Comparison of ENCODE assay signal across 10 cellular contexts in the genomic region with DNA sequence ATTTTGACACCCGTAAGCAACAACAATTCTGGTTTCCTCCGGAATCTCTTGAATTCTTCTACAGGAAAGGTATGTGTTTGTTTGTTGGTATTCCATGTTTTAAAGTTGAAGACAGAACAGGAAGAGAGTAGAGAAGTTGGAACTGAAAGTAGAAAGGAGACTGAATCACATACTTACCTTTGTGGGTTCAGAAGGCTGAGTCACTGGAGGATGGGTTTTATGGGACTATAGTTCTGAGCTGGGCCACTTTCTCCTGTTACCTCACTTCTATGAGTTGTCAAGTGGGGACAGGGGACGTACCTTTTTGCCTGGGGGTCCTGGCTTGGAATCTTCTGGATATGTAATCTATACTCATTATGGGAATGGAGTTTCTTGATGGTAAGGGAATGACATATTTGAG. TPM values are rescaled to one million over a fixed set of nuclear protein-coding genes. Genes with fewer than 3 reads are reported as not detected.
DNase-seq lines count a peak whose midpoint lies in the region; ATAC-seq and TF ChIP-seq lines count a peak whose summit lies in the region.
"Had no signal": no experiment of that assay in that cellular context is flagged by ENCODE, and none has a peak within 500 bp of the region (broad histone marks: within the 10 kb centered on the region; RNA-seq: fewer than 3 reads in every experiment).

No MANE protein-coding gene starts in this region.

- H4K20me1 ChIP-seq in GM23248 (ENCODE audit: insufficient read depth) (no peaks in the 10 kb centered on the region), MM.1S (ENCODE audit: insufficient read depth, low read length) (no peaks in the 10 kb centered on the region), mammary epithelial cell (ENCODE audit: insufficient read depth, low read length) (no peaks in the 10 kb centered on the region)

- H3K9me3 ChIP-seq in GM23248 (ENCODE audit: low read depth) (no peaks in the 10 kb centered on the region), MM.1S (replicated peaks; ENCODE audit: insufficient read depth, low read length) (no peaks in the 10 kb centered on the region), mammary epithelial cell (replicated peaks; ENCODE audit: insufficient read depth, low read length) (no peaks in the 10 kb centered on the region), mucosa of descending colon (no peaks in the 10 kb centered on the region)
- H3K9me3 ChIP-seq: heart left ventricle, prostate gland had no signal

- H3K9ac ChIP-seq in GM23248: no peak overlapping the region
- no peak overlapping the region for H3K9ac ChIP-seq in MM.1S (ENCODE audit: low read length)
- no peak overlapping the region for H3K9ac ChIP-seq in mammary epithelial cell (ENCODE audit: insufficient read depth, low read length)

- 93 to 95% methylated on average over 3 of the region's 3 CpGs for WGBS in GM23248 (ENCODE audit: low coverage in 1 of 2, low lambda C conversion rate in 2 of 2, missing lambda C conversion rate in 2 of 2), 2 experiments
- WGBS in mammary epithelial cell (ENCODE audit: low coverage, missing lambda C conversion rate): 70% methylated on average over 3 of the region's 3 CpGs

- intact Hi-C loops in mammary epithelial cell (cut with micrococcal nuclease) (no loop called here), mucosa of descending colon (cut with DNase I, micrococcal nuclease) (no loop called here)

- H3K36me3 ChIP-seq in GM23248 (ENCODE audit: low read depth): peaks cover 86% of the 10 kb centered on the region
- H3K36me3 ChIP-seq in MM.1S (replicated peaks; ENCODE audit: insufficient read depth, low read length): peaks cover 21% of the 10 kb centered on the region; the same call in 1 of the 2 replicates
- H3K36me3 ChIP-seq in mammary epithelial cell (ENCODE audit: insufficient read depth, low read length): peaks cover 48% of the 10 kb centered on the region
- H3K36me3 ChIP-seq in mucosa of descending colon (ENCODE audit: low read depth): peaks cover 19% of the 10 kb centered on the region

- H3K9me2 ChIP-seq in GM23248 (ENCODE audit: insufficient read depth) (no peaks in the 10 kb centered on the region), MM.1S (replicated peaks; ENCODE audit: insufficient read depth, low read length) (no peaks in the 10 kb centered on the region)

- in situ Hi-C loops in GM23248 (cut with MboI) (no loop called here), mammary epithelial cell (cut with MboI; ENCODE audit: low sequenced_read_pairs in 2 of 2) (loop anchor here in 1 of 2 donors (25.0 kb wide), 1 partner anchor 130 kb away; a partner anchor contains a TSS)

- ATAC-seq in mucosa of descending colon: peak; percentile 59
- ATAC-seq: heart left ventricle had no signal

- peaks cover 44% of the 10 kb centered on the region for H3F3A ChIP-seq in GM23248 (ENCODE audit: insufficient read depth)
- no peaks in the 10 kb centered on the region for H3F3A ChIP-seq in MM.1S (ENCODE audit: insufficient read depth, low read length)

- dilution Hi-C loops in mammary epithelial cell (cut with HindIII; ENCODE audit: low sequenced_read_pairs): no loop called here

- TF ChIP-seq CTCF in MM.1S (IDR thresholded peaks at IDR 0.05; ENCODE audit: low read length) (no peak), mammary epithelial cell (conservative IDR thresholded peaks at IDR 0.05 in 1 of 2, IDR thresholded peaks at IDR 0.05 in 1 of 2; ENCODE audit: extremely low read depth in 1 of 2, insufficient read depth in 1 of 2, low read depth in 1 of 2, low read length in 2 of 2) (no peak), mucosa of descending colon (IDR thresholded peaks at IDR 0.05) (no peak)

- H3K27ac ChIP-seq in GM23248: peak overlapping the region; percentile 31
- H3K27ac ChIP-seq in MM.1S (ENCODE audit: low read length): no peak overlapping the region
- peak overlapping the region; percentile 12 for H3K27ac ChIP-seq in mammary epithelial cell (ENCODE audit: insufficient read depth, low read depth, low read length)

- peak overlapping the region; percentile 24 for H3K4me2 ChIP-seq in GM23248 (ENCODE audit: unreplicated experiment)
- H3K4me2 ChIP-seq in MM.1S (ENCODE audit: low read depth, low read length): no peak overlapping the region
- peak overlapping the region; percentile 11 for H3K4me2 ChIP-seq in mammary epithelial cell (ENCODE audit: insufficient read depth, low read depth, low read length)

- peak; percentile 45 for DNase-seq in GM23248
- peak; percentile 10 for DNase-seq in MM.1S
- DNase-seq in mammary epithelial cell: peak; percentile 66
- no peak for DNase-seq in mucosa of descending colon
- DNase-seq in OCI-M1 (lab: John Stamatoyannopoulos, UW): no peak
- DNase-seq in NCI-H82 (lab: John Stamatoyannopoulos, UW): no peak
- no peak for DNase-seq in NCI-H146 treated with DMSO at 0.1 percent for 48 hours (lab: John Stamatoyannopoulos, UW; ENCODE audit: unreplicated experiment)
- DNase-seq: activated effector memory CD4-positive, alpha-beta T cell treated with anti-CD3 and anti-CD28 coated beads, Interleukin-2, amount 50 U/mL, for 16 hours; heart left ventricle had no signal

- peaks cover 20% of the 10 kb centered on the region for H3K79me2 ChIP-seq in GM23248 (ENCODE audit: insufficient read depth)
- H3K79me2 ChIP-seq in MM.1S (ENCODE audit: low read length): no peaks in the 10 kb centered on the region
- H3K79me2 ChIP-seq in mammary epithelial cell (ENCODE audit: insufficient read depth, low read length): peaks cover 2% of the 10 kb centered on the region

- H2AFZ ChIP-seq in GM23248 (no peak overlapping the region), MM.1S (ENCODE audit: low read length) (no peak overlapping the region), mammary epithelial cell (ENCODE audit: low read depth, low read length) (no peak overlapping the region)

- H3K27me3 ChIP-seq in GM23248 (replicated peaks; ENCODE audit: insufficient read depth) (no peaks in the 10 kb centered on the region), MM.1S (replicated peaks; ENCODE audit: insufficient read depth, low read length) (no peaks in the 10 kb centered on the region), mammary epithelial cell (ENCODE audit: insufficient read depth, low read length) (no peaks in the 10 kb centered on the region)
- H3K27me3 ChIP-seq: heart left ventricle had no signal

- H3K4me3 ChIP-seq in GM23248 (no peak overlapping the region), MM.1S (ENCODE audit: low read length) (no peak overlapping the region), mammary epithelial cell (replicated peaks in 1 of 3; ENCODE audit: insufficient read depth in 1 of 3, low read depth in 2 of 3, low read length in 3 of 3) (no peak overlapping the region), mucosa of descending colon (no peak overlapping the region)
- H3K4me3 ChIP-seq: heart left ventricle, prostate gland had no signal

- H3K4me1 ChIP-seq in GM23248 (ENCODE audit: insufficient read depth): peaks cover 36% of the 10 kb centered on the region
- H3K4me1 ChIP-seq in MM.1S (ENCODE audit: low read length): no peaks in the 10 kb centered on the region
- H3K4me1 ChIP-seq in mammary epithelial cell (ENCODE audit: insufficient read depth, low read length): peaks cover 8% of the 10 kb centered on the region
- H3K4me1 ChIP-seq in mucosa of descending colon (ENCODE audit: low read depth): no peaks in the 10 kb centered on the region
- H3K4me1 ChIP-seq: prostate gland had no signal

- CTCF ChIA-PET in mammary epithelial cell (lab: Charles Lee; ENCODE audit: low non-redundant PET): no interaction called here

- BruUV-seq in mammary epithelial cell (replicated peaks; lab: Mats Ljungman, UMichigan): no TSS peak

RNA-seq across cellular contexts. Expression of a gene that starts 40.9 kb away (rescaled TPM):
- 23.6 and 24.4 TPM in 2 replicates for total RNA-seq in GM23248 (2014; rRNA removed; shearing (Covaris generic))
- polyA plus RNA-seq in GM23248 (2016; fragmentation: Nextera tagmentation; extraction: Ambion mirVana) (13.1 and 14.6 TPM in 2 replicates), mammary epithelial cell (15.4 TPM)
- total RNA-seq in mammary epithelial cell (10 to 100 TPM; 20.0 to 29.5 TPM), mucosa of descending colon (10 to 100 TPM; 36.1 to 73.6 (median 53.6) TPM)
- polyA minus RNA-seq in mammary epithelial cell: 22.5 TPM

Comparison
In these comparisons a context has a peak if more than half of its experiments do, and no peak if none do; other contexts are left out.
1. DNase-seq: peak in GM23248 (single experiment), MM.1S (single experiment) and mammary epithelial cell (single experiment); none in mucosa of descending colon (0 of 3), OCI-M1 (single experiment), NCI-H82 (single experiment) and NCI-H146 treated with DMSO at 0.1 percent for 48 hours (single experiment).